ENCODE assay signal across 1 cellular context in the genomic region with DNA sequence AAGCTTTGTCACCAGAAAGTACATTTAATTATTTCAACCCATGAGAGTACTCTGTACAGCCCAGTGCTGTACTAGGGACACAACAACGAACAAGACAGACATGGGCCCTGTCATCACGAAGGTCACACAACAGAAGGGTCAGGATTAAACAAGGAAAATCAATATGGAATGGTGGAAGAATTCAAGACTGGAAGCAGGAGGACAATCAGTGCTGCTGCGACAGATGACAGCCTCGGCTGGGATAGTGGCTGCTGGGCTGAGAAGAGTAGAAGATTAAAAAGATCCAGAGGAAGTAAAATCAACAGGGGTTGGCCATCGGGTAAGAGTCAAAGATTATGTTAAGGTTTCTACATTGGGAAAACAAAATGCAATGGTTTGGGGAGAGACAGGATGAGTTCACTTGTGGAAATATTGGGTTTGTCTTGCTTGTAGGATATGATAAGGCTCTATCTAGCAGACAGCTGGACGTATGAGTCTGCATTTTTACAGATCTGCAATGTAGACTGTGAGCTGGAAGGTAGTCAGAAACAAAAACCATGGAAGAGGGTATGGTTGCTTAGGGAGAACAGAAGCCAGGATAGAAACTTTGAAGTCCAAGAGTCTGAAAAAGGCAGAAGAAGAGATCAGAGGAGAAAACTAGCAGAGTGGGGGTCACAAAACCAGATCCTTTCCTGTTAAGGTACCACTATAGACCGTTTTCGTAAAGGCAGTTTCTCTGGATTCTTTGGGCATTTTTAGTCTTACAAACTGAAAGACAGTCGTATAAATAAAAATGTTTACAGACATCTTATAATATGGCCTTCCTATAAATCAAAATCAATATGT.
A peak's percentile ranks its signal among the peaks of the same experiment; 100 is the strongest.
TF ChIP-seq lines count a peak whose summit lies in the region.

No MANE protein-coding gene starts in this region.

TF ChIP-seq in K562, 482 proteins besides CTCF, POLR2A, EP300 and RAD21 (continued from another document and continues in another):
- TF ChIP-seq, protein P1, sequence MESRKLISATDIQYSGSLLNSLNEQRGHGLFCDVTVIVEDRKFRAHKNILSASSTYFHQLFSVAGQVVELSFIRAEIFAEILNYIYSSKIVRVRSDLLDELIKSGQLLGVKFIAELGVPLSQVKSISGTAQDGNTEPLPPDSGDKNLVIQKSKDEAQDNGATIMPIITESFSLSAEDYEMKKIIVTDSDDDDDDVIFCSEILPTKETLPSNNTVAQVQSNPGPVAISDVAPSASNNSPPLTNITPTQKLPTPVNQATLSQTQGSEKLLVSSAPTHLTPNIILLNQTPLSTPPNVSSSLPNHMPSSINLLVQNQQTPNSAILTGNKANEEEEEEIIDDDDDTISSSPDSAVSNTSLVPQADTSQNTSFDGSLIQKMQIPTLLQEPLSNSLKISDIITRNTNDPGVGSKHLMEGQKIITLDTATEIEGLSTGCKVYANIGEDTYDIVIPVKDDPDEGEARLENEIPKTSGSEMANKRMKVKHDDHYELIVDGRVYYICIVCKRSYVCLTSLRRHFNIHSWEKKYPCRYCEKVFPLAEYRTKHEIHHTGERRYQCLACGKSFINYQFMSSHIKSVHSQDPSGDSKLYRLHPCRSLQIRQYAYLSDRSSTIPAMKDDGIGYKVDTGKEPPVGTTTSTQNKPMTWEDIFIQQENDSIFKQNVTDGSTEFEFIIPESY (CRISPR knock-in tag; IDR thresholded peaks at IDR 0.05): no peak
- TF ChIP-seq POLR2H (tag; IDR thresholded peaks at IDR 0.05; ENCODE audit: low read depth): peak; percentile 74
- TF ChIP-seq HMG20A (CRISPR knock-in tag; conservative IDR thresholded peaks at IDR 0.05): no peak
- TF ChIP-seq SRSF3 (IDR thresholded peaks at IDR 0.05; ENCODE audit: insufficient read depth, low read length): no peak
- TF ChIP-seq BHLHE40 (IDR thresholded peaks at IDR 0.05; ENCODE audit: low read length): no peak
- TF ChIP-seq, protein P2, sequence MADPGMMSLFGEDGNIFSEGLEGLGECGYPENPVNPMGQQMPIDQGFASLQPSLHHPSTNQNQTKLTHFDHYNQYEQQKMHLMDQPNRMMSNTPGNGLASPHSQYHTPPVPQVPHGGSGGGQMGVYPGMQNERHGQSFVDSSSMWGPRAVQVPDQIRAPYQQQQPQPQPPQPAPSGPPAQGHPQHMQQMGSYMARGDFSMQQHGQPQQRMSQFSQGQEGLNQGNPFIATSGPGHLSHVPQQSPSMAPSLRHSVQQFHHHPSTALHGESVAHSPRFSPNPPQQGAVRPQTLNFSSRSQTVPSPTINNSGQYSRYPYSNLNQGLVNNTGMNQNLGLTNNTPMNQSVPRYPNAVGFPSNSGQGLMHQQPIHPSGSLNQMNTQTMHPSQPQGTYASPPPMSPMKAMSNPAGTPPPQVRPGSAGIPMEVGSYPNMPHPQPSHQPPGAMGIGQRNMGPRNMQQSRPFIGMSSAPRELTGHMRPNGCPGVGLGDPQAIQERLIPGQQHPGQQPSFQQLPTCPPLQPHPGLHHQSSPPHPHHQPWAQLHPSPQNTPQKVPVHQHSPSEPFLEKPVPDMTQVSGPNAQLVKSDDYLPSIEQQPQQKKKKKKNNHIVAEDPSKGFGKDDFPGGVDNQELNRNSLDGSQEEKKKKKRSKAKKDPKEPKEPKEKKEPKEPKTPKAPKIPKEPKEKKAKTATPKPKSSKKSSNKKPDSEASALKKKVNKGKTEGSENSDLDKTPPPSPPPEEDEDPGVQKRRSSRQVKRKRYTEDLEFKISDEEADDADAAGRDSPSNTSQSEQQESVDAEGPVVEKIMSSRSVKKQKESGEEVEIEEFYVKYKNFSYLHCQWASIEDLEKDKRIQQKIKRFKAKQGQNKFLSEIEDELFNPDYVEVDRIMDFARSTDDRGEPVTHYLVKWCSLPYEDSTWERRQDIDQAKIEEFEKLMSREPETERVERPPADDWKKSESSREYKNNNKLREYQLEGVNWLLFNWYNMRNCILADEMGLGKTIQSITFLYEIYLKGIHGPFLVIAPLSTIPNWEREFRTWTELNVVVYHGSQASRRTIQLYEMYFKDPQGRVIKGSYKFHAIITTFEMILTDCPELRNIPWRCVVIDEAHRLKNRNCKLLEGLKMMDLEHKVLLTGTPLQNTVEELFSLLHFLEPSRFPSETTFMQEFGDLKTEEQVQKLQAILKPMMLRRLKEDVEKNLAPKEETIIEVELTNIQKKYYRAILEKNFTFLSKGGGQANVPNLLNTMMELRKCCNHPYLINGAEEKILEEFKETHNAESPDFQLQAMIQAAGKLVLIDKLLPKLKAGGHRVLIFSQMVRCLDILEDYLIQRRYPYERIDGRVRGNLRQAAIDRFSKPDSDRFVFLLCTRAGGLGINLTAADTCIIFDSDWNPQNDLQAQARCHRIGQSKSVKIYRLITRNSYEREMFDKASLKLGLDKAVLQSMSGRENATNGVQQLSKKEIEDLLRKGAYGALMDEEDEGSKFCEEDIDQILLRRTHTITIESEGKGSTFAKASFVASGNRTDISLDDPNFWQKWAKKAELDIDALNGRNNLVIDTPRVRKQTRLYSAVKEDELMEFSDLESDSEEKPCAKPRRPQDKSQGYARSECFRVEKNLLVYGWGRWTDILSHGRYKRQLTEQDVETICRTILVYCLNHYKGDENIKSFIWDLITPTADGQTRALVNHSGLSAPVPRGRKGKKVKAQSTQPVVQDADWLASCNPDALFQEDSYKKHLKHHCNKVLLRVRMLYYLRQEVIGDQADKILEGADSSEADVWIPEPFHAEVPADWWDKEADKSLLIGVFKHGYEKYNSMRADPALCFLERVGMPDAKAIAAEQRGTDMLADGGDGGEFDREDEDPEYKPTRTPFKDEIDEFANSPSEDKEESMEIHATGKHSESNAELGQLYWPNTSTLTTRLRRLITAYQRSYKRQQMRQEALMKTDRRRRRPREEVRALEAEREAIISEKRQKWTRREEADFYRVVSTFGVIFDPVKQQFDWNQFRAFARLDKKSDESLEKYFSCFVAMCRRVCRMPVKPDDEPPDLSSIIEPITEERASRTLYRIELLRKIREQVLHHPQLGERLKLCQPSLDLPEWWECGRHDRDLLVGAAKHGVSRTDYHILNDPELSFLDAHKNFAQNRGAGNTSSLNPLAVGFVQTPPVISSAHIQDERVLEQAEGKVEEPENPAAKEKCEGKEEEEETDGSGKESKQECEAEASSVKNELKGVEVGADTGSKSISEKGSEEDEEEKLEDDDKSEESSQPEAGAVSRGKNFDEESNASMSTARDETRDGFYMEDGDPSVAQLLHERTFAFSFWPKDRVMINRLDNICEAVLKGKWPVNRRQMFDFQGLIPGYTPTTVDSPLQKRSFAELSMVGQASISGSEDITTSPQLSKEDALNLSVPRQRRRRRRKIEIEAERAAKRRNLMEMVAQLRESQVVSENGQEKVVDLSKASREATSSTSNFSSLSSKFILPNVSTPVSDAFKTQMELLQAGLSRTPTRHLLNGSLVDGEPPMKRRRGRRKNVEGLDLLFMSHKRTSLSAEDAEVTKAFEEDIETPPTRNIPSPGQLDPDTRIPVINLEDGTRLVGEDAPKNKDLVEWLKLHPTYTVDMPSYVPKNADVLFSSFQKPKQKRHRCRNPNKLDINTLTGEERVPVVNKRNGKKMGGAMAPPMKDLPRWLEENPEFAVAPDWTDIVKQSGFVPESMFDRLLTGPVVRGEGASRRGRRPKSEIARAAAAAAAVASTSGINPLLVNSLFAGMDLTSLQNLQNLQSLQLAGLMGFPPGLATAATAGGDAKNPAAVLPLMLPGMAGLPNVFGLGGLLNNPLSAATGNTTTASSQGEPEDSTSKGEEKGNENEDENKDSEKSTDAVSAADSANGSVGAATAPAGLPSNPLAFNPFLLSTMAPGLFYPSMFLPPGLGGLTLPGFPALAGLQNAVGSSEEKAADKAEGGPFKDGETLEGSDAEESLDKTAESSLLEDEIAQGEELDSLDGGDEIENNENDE (IDR thresholded peaks at IDR 0.05; ENCODE audit: low read depth, low read length): no peak
- TF ChIP-seq NFE2L1 (tag; IDR thresholded peaks at IDR 0.05; ENCODE audit: borderline replicate concordance, low read depth): peak; percentile 44; the same call in 1 of the 2 replicates
- TF ChIP-seq BRD9 (IDR thresholded peaks at IDR 0.05; ENCODE audit: low read depth, partially characterized antibody): peak; percentile 78
- TF ChIP-seq ZFP1 (CRISPR knock-in tag; IDR thresholded peaks at IDR 0.05): no peak
- TF ChIP-seq RBM22 (IDR thresholded peaks at IDR 0.05; ENCODE audit: low read depth, low read length, poor library complexity, severe bottlenecking): no peak
- no peak for TF ChIP-seq ZNF143 (CRISPR knock-in tag; IDR thresholded peaks at IDR 0.05)
- no peak for TF ChIP-seq POLR2AphosphoS5 (IDR thresholded peaks at IDR 0.05; ENCODE audit: control insufficient read depth, insufficient read depth, low read depth, low read length)
- no peak for TF ChIP-seq SIN3A (IDR thresholded peaks at IDR 0.05; ENCODE audit: borderline replicate concordance in 2 of 2, control insufficient read depth in 1 of 2, low read depth in 2 of 2, low read length in 2 of 2)
- TF ChIP-seq MXI1 (IDR thresholded peaks at IDR 0.05; ENCODE audit: low read depth, low read length): no peak
- no peak for TF ChIP-seq RBM25 (IDR thresholded peaks at IDR 0.05; ENCODE audit: low read depth, low read length, severe bottlenecking)
- TF ChIP-seq KLF6 (CRISPR knock-in tag; IDR thresholded peaks at IDR 0.05; ENCODE audit: borderline replicate concordance): peak; percentile 26; the same call in 1 of the 2 replicates
- TF ChIP-seq BRD4 (IDR thresholded peaks at IDR 0.05): no peak
- TF ChIP-seq EGR1 (conservative IDR thresholded peaks at IDR 0.05): no peak
- no peak for TF ChIP-seq PHB (CRISPR knock-in tag; IDR thresholded peaks at IDR 0.05)
- TF ChIP-seq TAF1 (IDR thresholded peaks at IDR 0.05; ENCODE audit: control insufficient read depth, extremely low read depth, insufficient read depth, low read length, severe bottlenecking): no peak
- TF ChIP-seq TFAM (CRISPR knock-in tag; conservative IDR thresholded peaks at IDR 0.05): no peak
- TF ChIP-seq RUNX1 (IDR thresholded peaks at IDR 0.05; ENCODE audit: low read depth): no peak
- TF ChIP-seq, protein P3, sequence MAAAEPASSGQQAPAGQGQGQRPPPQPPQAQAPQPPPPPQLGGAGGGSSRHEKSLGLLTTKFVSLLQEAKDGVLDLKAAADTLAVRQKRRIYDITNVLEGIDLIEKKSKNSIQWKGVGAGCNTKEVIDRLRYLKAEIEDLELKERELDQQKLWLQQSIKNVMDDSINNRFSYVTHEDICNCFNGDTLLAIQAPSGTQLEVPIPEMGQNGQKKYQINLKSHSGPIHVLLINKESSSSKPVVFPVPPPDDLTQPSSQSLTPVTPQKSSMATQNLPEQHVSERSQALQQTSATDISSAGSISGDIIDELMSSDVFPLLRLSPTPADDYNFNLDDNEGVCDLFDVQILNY (CRISPR knock-in tag; IDR thresholded peaks at IDR 0.05): no peak
- no peak for TF ChIP-seq CAMTA2 (CRISPR knock-in tag; conservative IDR thresholded peaks at IDR 0.05)
- TF ChIP-seq MYBL2 (IDR thresholded peaks at IDR 0.05; ENCODE audit: low read depth): no peak
- TF ChIP-seq MYBL2 (CRISPR knock-in tag; IDR thresholded peaks at IDR 0.05; ENCODE audit: borderline replicate concordance): no peak
- TF ChIP-seq ZNF217 (CRISPR knock-in tag; IDR thresholded peaks at IDR 0.05): no peak
- no peak for TF ChIP-seq RFX1 (IDR thresholded peaks at IDR 0.05)
- TF ChIP-seq MAFF (IDR thresholded peaks at IDR 0.05; ENCODE audit: low read length): peak; percentile 91
- TF ChIP-seq PHF8 (IDR thresholded peaks at IDR 0.05; ENCODE audit: borderline replicate concordance, low read length): no peak
- TF ChIP-seq NEUROD1 (IDR thresholded peaks at IDR 0.05; ENCODE audit: borderline replicate concordance, low read depth, low read length, partially characterized antibody): no peak
- no peak for TF ChIP-seq NCOA4 (IDR thresholded peaks at IDR 0.05; ENCODE audit: partially characterized antibody)
- TF ChIP-seq, protein P4, sequence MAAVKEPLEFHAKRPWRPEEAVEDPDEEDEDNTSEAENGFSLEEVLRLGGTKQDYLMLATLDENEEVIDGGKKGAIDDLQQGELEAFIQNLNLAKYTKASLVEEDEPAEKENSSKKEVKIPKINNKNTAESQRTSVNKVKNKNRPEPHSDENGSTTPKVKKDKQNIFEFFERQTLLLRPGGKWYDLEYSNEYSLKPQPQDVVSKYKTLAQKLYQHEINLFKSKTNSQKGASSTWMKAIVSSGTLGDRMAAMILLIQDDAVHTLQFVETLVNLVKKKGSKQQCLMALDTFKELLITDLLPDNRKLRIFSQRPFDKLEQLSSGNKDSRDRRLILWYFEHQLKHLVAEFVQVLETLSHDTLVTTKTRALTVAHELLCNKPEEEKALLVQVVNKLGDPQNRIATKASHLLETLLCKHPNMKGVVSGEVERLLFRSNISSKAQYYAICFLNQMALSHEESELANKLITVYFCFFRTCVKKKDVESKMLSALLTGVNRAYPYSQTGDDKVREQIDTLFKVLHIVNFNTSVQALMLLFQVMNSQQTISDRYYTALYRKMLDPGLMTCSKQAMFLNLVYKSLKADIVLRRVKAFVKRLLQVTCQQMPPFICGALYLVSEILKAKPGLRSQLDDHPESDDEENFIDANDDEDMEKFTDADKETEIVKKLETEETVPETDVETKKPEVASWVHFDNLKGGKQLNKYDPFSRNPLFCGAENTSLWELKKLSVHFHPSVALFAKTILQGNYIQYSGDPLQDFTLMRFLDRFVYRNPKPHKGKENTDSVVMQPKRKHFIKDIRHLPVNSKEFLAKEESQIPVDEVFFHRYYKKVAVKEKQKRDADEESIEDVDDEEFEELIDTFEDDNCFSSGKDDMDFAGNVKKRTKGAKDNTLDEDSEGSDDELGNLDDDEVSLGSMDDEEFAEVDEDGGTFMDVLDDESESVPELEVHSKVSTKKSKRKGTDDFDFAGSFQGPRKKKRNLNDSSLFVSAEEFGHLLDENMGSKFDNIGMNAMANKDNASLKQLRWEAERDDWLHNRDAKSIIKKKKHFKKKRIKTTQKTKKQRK (IDR thresholded peaks at IDR 0.05; ENCODE audit: borderline replicate concordance, low read depth, low read length): no peak
- TF ChIP-seq POLR2G (IDR thresholded peaks at IDR 0.05; ENCODE audit: low read depth, low read length): no peak
- peak; percentile 87 for TF ChIP-seq FOXM1 (IDR thresholded peaks at IDR 0.05; ENCODE audit: low read depth)
- TF ChIP-seq FOXM1 (CRISPR knock-in tag; IDR thresholded peaks at IDR 0.05; ENCODE audit: low read depth): no peak
- no peak for TF ChIP-seq ZFX (CRISPR knock-in tag; IDR thresholded peaks at IDR 0.05)
- TF ChIP-seq ZBTB1 (CRISPR knock-in tag; IDR thresholded peaks at IDR 0.05; ENCODE audit: borderline replicate concordance, low read depth): no peak
- TF ChIP-seq ZKSCAN3 (CRISPR knock-in tag; IDR thresholded peaks at IDR 0.05): no peak
- no peak for TF ChIP-seq CBX3 (IDR thresholded peaks at IDR 0.05; ENCODE audit: borderline replicate concordance in 1 of 2, low read length in 2 of 2)
- TF ChIP-seq, protein P5, sequence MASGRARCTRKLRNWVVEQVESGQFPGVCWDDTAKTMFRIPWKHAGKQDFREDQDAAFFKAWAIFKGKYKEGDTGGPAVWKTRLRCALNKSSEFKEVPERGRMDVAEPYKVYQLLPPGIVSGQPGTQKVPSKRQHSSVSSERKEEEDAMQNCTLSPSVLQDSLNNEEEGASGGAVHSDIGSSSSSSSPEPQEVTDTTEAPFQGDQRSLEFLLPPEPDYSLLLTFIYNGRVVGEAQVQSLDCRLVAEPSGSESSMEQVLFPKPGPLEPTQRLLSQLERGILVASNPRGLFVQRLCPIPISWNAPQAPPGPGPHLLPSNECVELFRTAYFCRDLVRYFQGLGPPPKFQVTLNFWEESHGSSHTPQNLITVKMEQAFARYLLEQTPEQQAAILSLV (tag; IDR thresholded peaks at IDR 0.05): no peak
- TF ChIP-seq NFYB (IDR thresholded peaks at IDR 0.05; ENCODE audit: extremely low read depth, insufficient read length): no peak
- TF ChIP-seq LCOR (CRISPR knock-in tag; IDR thresholded peaks at IDR 0.05): no peak
- TF ChIP-seq IRF2 (CRISPR knock-in tag; IDR thresholded peaks at IDR 0.05): no peak
- TF ChIP-seq TOE1 (IDR thresholded peaks at IDR 0.05; ENCODE audit: borderline replicate concordance): peak; percentile 40; the same call in 1 of the 2 replicates
- no peak for TF ChIP-seq TOE1 (CRISPR knock-in tag; IDR thresholded peaks at IDR 0.05; ENCODE audit: borderline replicate concordance, low read depth)
- no peak for TF ChIP-seq ZC3H11A (IDR thresholded peaks at IDR 0.05; ENCODE audit: low read depth, low read length)
- peak; percentile 90 for TF ChIP-seq NCOR1 (IDR thresholded peaks at IDR 0.05)
- peak; percentile 84 for TF ChIP-seq ZEB2 (IDR thresholded peaks at IDR 0.05)
